In the genomic region with DNA sequence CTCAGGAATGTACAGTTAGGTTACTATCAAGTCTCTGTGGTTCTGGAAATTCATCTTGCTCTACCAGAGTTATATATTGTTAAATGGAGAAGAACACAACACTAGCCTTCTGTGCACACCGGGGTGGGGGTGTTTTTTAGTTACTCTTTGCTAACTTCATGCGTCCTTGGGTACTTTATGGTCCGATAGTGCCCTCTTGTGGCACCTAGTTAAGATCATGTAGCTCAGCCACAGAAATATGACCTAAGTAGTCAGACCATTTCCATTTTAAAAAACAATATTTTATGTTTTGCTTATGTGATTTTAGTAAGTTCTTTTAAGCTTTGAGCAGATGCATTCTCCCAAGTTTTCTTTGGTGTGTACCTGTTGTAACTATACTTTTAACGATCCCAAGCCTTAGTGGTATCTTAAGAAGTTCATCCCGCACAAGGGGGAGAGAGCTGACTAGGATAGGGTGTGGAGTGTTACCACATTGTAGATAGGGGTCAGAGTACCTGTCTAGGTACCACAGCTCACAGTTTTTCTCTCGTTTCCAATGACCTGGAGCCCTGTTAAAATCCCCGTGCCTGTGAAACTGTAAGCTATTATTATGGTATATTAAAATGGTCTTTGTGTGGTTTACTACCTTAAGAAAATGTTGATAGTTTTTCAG, we compare ENCODE assay signal across 8 cellular contexts. TPM values are rescaled to one million over a fixed set of nuclear protein-coding genes. Genes with fewer than 3 reads are reported as not detected.
DNase-seq lines count a peak whose midpoint lies in the region; ATAC-seq and TF ChIP-seq lines count a peak whose summit lies in the region.

No MANE protein-coding gene starts in this region.

- peak; percentile 94 for ATAC-seq in left lung

- H3K4me1 ChIP-seq in HAP-1 = no peaks in the 10 kb centered on the region
- H3K4me1 ChIP-seq in left lung = peaks cover 0 to 10% of the 10 kb centered on the region in 2 donors

- H3K9me3 ChIP-seq in HAP-1 = no peaks in the 10 kb centered on the region
- no peaks in the 10 kb centered on the region for H3K9me3 ChIP-seq in left lung

- peaks cover 81% of the 10 kb centered on the region for H3K36me3 ChIP-seq in HAP-1 (replicated peaks)
- peaks cover 4 to 89% of the 10 kb centered on the region in 2 donors for H3K36me3 ChIP-seq in left lung

- in situ Hi-C loops in HAP-1 (cut with MboI; ENCODE audit: low sequenced_read_pairs) = loop anchor here (5.0 kb wide), 2 partner anchors 133 to 178 kb away; no protein-coding TSS in a partner anchor

- TF ChIP-seq CTCF in WI38 (IDR thresholded peaks at IDR 0.05; ENCODE audit: low read depth, low read length) (peak; percentile 44), choroid plexus epithelial cell (conservative IDR thresholded peaks at IDR 0.05; ENCODE audit: low read depth, low read length) (peak; percentile 76), left lung (IDR thresholded peaks at IDR 0.05) (peak; percentile 60 to 68)

- H3K27me3 ChIP-seq in HAP-1 (ENCODE audit: low read depth) (no peaks in the 10 kb centered on the region), left lung (no peaks in the 10 kb centered on the region)

- DNase-seq in AML-193 (lab: John Stamatoyannopoulos, UW) (peak; percentile 82 to 88), HAP-1 (ENCODE audit: low spot score in 2 of 2) (peak; percentile 72), NCI-H345 treated with DMSO at 0.1 percent for 48 hours (lab: John Stamatoyannopoulos, UW; ENCODE audit: unreplicated experiment) (peak; percentile 14), choroid plexus epithelial cell (ENCODE audit: low read depth) (peak; percentile 96), left lung (no peak), OCI-M2 (lab: John Stamatoyannopoulos, UW; ENCODE audit: unreplicated experiment) (no peak)
- peak in 2 of 3 donors; percentile 26 to 56 for DNase-seq in stimulated activated CD4-positive, alpha-beta T cell treated with anti-CD3 and anti-CD28 coated beads, TNF-alpha, amount 100 ng/mL, for 48 hours (ENCODE audit: low read depth in 3 of 3)

- intact Hi-C loops in left lung (cut with DNase I) = loop anchor here in 1 of 2 donors (10.0 kb wide), 1 partner anchor 131 kb away; the partner anchor contains the start of gene MAP7D1

- H3K4me3 ChIP-seq in HAP-1 = no peak overlapping the region
- no peak overlapping the region for H3K4me3 ChIP-seq in WI38 (ENCODE audit: low read depth, low read length)
- no peak overlapping the region for H3K4me3 ChIP-seq in choroid plexus epithelial cell (ENCODE audit: low read depth, low read length)
- no peak overlapping the region for H3K4me3 ChIP-seq in left lung

- no peak overlapping the region for H3K27ac ChIP-seq in left lung

RNA-seq across cellular contexts. Expression of gene SH3D21, which starts 20.6 kb away (rescaled TPM):
- total RNA-seq in left lung = 10 to 100 TPM in 1 of 2 donors, 1 to 10 TPM in 1; 7.1 to 25.9 TPM

RNA-seq across cellular contexts. Expression of gene EVA1B, which starts 37.9 kb away (rescaled TPM):
- total RNA-seq in left lung = 10 to 100 TPM; 34.2 to 34.7 TPM

Comparison
In these comparisons a context has a peak if more than half of its experiments do, and no peak if none do; other contexts are left out.
1. DNase-seq: peak in AML-193 (2 of 2), HAP-1 (2 of 2), NCI-H345 treated with DMSO at 0.1 percent for 48 hours (single experiment), choroid plexus epithelial cell (single experiment) and stimulated activated CD4-positive, alpha-beta T cell treated with anti-CD3 and anti-CD28 coated beads, TNF-alpha, amount 100 ng/mL, for 48 hours (2 of 3); none in left lung (0 of 2) and OCI-M2 (single experiment).
2. Peak in every context shown above with its lines, with median percentiles within 50 percentile points of each other: CTCF ChIP-seq.